Comparison of ENCODE assay signal across 8 cellular contexts in genomic region chr17:50095626-50096037, GRCh38. TPM values are rescaled to one million over a fixed set of nuclear protein-coding genes. Genes with fewer than 3 reads are reported as not detected.
A peak's percentile ranks its signal among the peaks of the same experiment; 100 is the strongest.
DNase-seq lines count a peak whose midpoint lies in the region; ATAC-seq and TF ChIP-seq lines count a peak whose summit lies in the region.

No MANE protein-coding gene starts in this region.

- TF ChIP-seq EP300 in sigmoid colon (IDR thresholded peaks at IDR 0.05) = no peak

- H3K27ac ChIP-seq in WERI-Rb-1 (peak overlapping the region; percentile 64), heart left ventricle (peak overlapping the region; percentile 84 to 97 (median 89)), sigmoid colon (peak overlapping the region; percentile 91 to 96 (median 92))

- no peaks in the 10 kb centered on the region for H3K27me3 ChIP-seq in WERI-Rb-1 (ENCODE audit: insufficient read depth, low read depth, severe bottlenecking)
- H3K27me3 ChIP-seq in heart left ventricle = no peaks in the 10 kb centered on the region
- H3K27me3 ChIP-seq in sigmoid colon = no peaks in the 10 kb centered on the region

- no peak for TF ChIP-seq POLR2A in heart left ventricle (IDR thresholded peaks at IDR 0.05)
- TF ChIP-seq POLR2A in sigmoid colon (IDR thresholded peaks at IDR 0.05) = no peak

- WGBS in heart left ventricle, 4 donors = 0 to 2% (median 1%) methylated on average over 12 of the region's 12 CpGs
- 1% methylated on average over 12 of the region's 12 CpGs for WGBS in sigmoid colon, 2 donors

- no peak for DNase-seq in WERI-Rb-1
- DNase-seq in heart left ventricle = no peak
- DNase-seq in sigmoid colon = no peak
- no peak for DNase-seq in GM19238 (ENCODE audit: insufficient read length, low spot score)
- DNase-seq in dedifferentiated amniotic fluid mesenchymal stem cell (ENCODE audit: extremely low spot score) = no peak
- DNase-seq in NCI-H2196 treated with DMSO at 0.1 percent for 48 hours (lab: John Stamatoyannopoulos, UW; ENCODE audit: unreplicated experiment) = no peak

- TF ChIP-seq CTCF in WERI-Rb-1 (IDR thresholded peaks at IDR 0.05; ENCODE audit: low read depth, low read length) (no peak), heart left ventricle (IDR thresholded peaks at IDR 0.05) (no peak), sigmoid colon (IDR thresholded peaks at IDR 0.05) (no peak)

- intact Hi-C loops in heart left ventricle (cut with DNase I) (loop anchor here in 6 of 10 donors (1.0 to 10.0 kb wide), 7 partner anchors 16 to 201 kb away; partner anchors contain the start of gene PPP1R9B (in 1 of the 6)), sigmoid colon (cut with DNase I) (loop anchor here (2.0 kb wide), 1 partner anchor 201 kb away; no protein-coding TSS in a partner anchor)

- H3K36me3 ChIP-seq in WERI-Rb-1 (peaks cover 17% of the 10 kb centered on the region), heart left ventricle (peaks cover 0 to 35% (median 27%) of the 10 kb centered on the region in 9 donors), sigmoid colon (peaks cover 10 to 25% (median 19%) of the 10 kb centered on the region in 4 donors)

- H3K4me3 ChIP-seq in WERI-Rb-1 (ENCODE audit: low read depth, low read length) (peak overlapping the region; percentile 90), heart left ventricle (peak overlapping the region; percentile 63 to 97 (median 79)), sigmoid colon (peak overlapping the region; percentile 91 to 97 (median 94))

- H3K9me3 ChIP-seq in WERI-Rb-1 (ENCODE audit: severe bottlenecking) (no peaks in the 10 kb centered on the region), heart left ventricle (no peaks in the 10 kb centered on the region), sigmoid colon (no peaks in the 10 kb centered on the region)

- peaks cover 0 to 58% (median 31%) of the 10 kb centered on the region in 12 donors for H3K4me1 ChIP-seq in heart left ventricle
- peaks cover 0 to 45% (median 33%) of the 10 kb centered on the region in 4 donors for H3K4me1 ChIP-seq in sigmoid colon

- ATAC-seq in GM19035 (IDR thresholded peaks at IDR 0.05; ENCODE audit: unreplicated experiment) (peak; percentile 4), heart left ventricle (peak in 2 of 4 donors; percentile 2 to 3), GM18519 (IDR thresholded peaks at IDR 0.05; ENCODE audit: low FRiP score, unreplicated experiment) (no peak)

RNA-seq across cellular contexts. Expression of gene PDK2, which starts 0.5 kb away (rescaled TPM):
- total RNA-seq in heart left ventricle = 100 to 1,000 TPM; 142 to 490 (median 200) TPM
- 100 to 1,000 TPM; 125 to 173 TPM for polyA plus RNA-seq in heart left ventricle
- 10 to 100 TPM; 40.3 to 82.8 (median 45.7) TPM for total RNA-seq in sigmoid colon
- polyA plus RNA-seq in sigmoid colon = 10 to 100 TPM; 23.1 to 56.5 (median 43.9) TPM

RNA-seq across cellular contexts. Expression of gene SAMD14, which starts 34.3 kb away (rescaled TPM):
- total RNA-seq in heart left ventricle = 1 to 10 TPM in 7 of 9 donors, under 1 TPM in 2; 0.44 to 3.9 (median 1.2) TPM
- 1 to 10 TPM in 1 of 2 donors, under 1 TPM in 1; 0.72 to 2.8 TPM for polyA plus RNA-seq in heart left ventricle
- 1 to 10 TPM in 1 of 4 donors, under 1 TPM in 3; 0.16 to 2.5 (median 0.63) TPM for total RNA-seq in sigmoid colon
- polyA plus RNA-seq in sigmoid colon = 1 to 10 TPM in 2 of 3 donors, under 1 TPM in 1; 0.92 to 1.3 (median 1.2) TPM

RNA-seq across cellular contexts. Expression of gene ITGA3, which starts 39.7 kb away (rescaled TPM):
- total RNA-seq in heart left ventricle (10 to 100 TPM; 18.4 to 71.2 (median 23.6) TPM), sigmoid colon (10 to 100 TPM; 19.9 to 54.0 (median 39.5) TPM)
- polyA plus RNA-seq in heart left ventricle (10 to 100 TPM; 16.8 to 72.9 TPM), sigmoid colon (10 to 100 TPM; 15.6 to 85.1 (median 17.1) TPM)

RNA-seq across cellular contexts. Expression of gene PPP1R9B, which starts 54.8 kb away (rescaled TPM):
- total RNA-seq in heart left ventricle = 10 to 100 TPM; 17.0 to 55.9 (median 31.3) TPM
- 10 to 100 TPM; 30.4 to 33.4 TPM for polyA plus RNA-seq in heart left ventricle
- total RNA-seq in sigmoid colon = 10 to 100 TPM; 15.3 to 18.8 (median 16.8) TPM
- 10 to 100 TPM in 2 of 3 donors, 1 to 10 TPM in 1; 9.0 to 38.7 (median 10.9) TPM for polyA plus RNA-seq in sigmoid colon
